In genomic region chr16:88759245-88759975, GRCh38 we compare ENCODE assay signal across 1 cellular context.
TF ChIP-seq lines count a peak whose summit lies in the region.

No MANE protein-coding gene starts in this region.

TF ChIP-seq in HepG2, 621 proteins besides CTCF, POLR2A, EP300 and RAD21 (continued from another document and continues in another):
- TF ChIP-seq ZFYVE20 (CRISPR knock-in tag; IDR thresholded peaks at IDR 0.05; ENCODE audit: borderline replicate concordance, low read depth) (no peak), SRSF1 (optimal IDR thresholded peaks at IDR 0.05; ENCODE audit: low read depth, low read length) (no peak), MLX (CRISPR knock-in tag; IDR thresholded peaks at IDR 0.05) (peak; percentile 38; the same call in 1 of the 2 replicates), ZFP82 (CRISPR knock-in tag; IDR thresholded peaks at IDR 0.05; ENCODE audit: borderline replicate concordance) (0 out of 2 replicates have a peak, but pooled peaks have one; percentile 28), ZFP91 (CRISPR knock-in tag; IDR thresholded peaks at IDR 0.05; ENCODE audit: borderline replicate concordance) (peak; percentile 83), ZNF20 (CRISPR knock-in tag; IDR thresholded peaks at IDR 0.05) (no peak), ZNF773 (CRISPR knock-in tag; IDR thresholded peaks at IDR 0.05; ENCODE audit: borderline replicate concordance) (no peak), ZHX1 (CRISPR knock-in tag; IDR thresholded peaks at IDR 0.05; ENCODE audit: low read depth) (peak; percentile 78; the same call in 1 of the 2 replicates), ZNF317 (CRISPR knock-in tag; IDR thresholded peaks at IDR 0.05) (0 out of 2 replicates have a peak, but pooled peaks have one; percentile 24), MIER2 (CRISPR knock-in tag; IDR thresholded peaks at IDR 0.05) (peak; percentile 81; the same call in 1 of the 2 replicates), CCAR2 (optimal IDR thresholded peaks at IDR 0.05; ENCODE audit: low read depth, low read length) (no peak), ZBTB20 (CRISPR knock-in tag; IDR thresholded peaks at IDR 0.05; ENCODE audit: borderline replicate concordance, low read depth) (no peak; the same call in 1 of the 2 replicates), RNF2 (conservative IDR thresholded peaks at IDR 0.05; ENCODE audit: low read depth) (no peak), ZNF639 (CRISPR knock-in tag; conservative IDR thresholded peaks at IDR 0.05) (peak; percentile 32; the same call in 1 of the 2 replicates), ATAD3A (CRISPR knock-in tag; IDR thresholded peaks at IDR 0.05) (no peak), BATF2 (CRISPR knock-in tag; IDR thresholded peaks at IDR 0.05) (no peak), ZNF335 (CRISPR knock-in tag; IDR thresholded peaks at IDR 0.05) (peak; percentile 93), DDIT3 (CRISPR knock-in tag; IDR thresholded peaks at IDR 0.05) (no peak), MBD4 (IDR thresholded peaks at IDR 0.05; ENCODE audit: borderline replicate concordance, low read length) (no peak), ZNF747 (CRISPR knock-in tag; IDR thresholded peaks at IDR 0.05; ENCODE audit: borderline replicate concordance) (peak; percentile 91), EEA1 (CRISPR knock-in tag; IDR thresholded peaks at IDR 0.05; ENCODE audit: borderline replicate concordance) (no peak; the same call in 1 of the 2 replicates), ZNF550 (CRISPR knock-in tag; IDR thresholded peaks at IDR 0.05; ENCODE audit: borderline replicate concordance) (no peak; the same call in 1 of the 2 replicates), ZBTB25 (CRISPR knock-in tag; IDR thresholded peaks at IDR 0.05) (no peak), MAFF (IDR thresholded peaks at IDR 0.05; ENCODE audit: low read depth, low read length) (no peak), MED13 (CRISPR knock-in tag; IDR thresholded peaks at IDR 0.05) (no peak), AHDC1 (CRISPR knock-in tag; IDR thresholded peaks at IDR 0.05; ENCODE audit: borderline replicate concordance) (peak; percentile 81; the same call in 1 of the 2 replicates), ZBTB21 (CRISPR knock-in tag; IDR thresholded peaks at IDR 0.05) (no peak), MED1 (CRISPR knock-in tag; IDR thresholded peaks at IDR 0.05) (peak; percentile 85), GZF1 (CRISPR knock-in tag; IDR thresholded peaks at IDR 0.05) (peak; percentile 95), ATF6 (CRISPR knock-in tag; conservative IDR thresholded peaks at IDR 0.05) (0 out of 2 replicates have a peak, but pooled peaks have one; percentile 66), PRPF4 (IDR thresholded peaks at IDR 0.05; ENCODE audit: low read depth, low read length, poor library complexity, severe bottlenecking) (no peak), ZMYM2 (CRISPR knock-in tag; IDR thresholded peaks at IDR 0.05) (peak; percentile 37; the same call in 1 of the 2 replicates), GABPA (IDR thresholded peaks at IDR 0.05; ENCODE audit: low read depth, low read length) (no peak), GABPA (CRISPR knock-in tag; IDR thresholded peaks at IDR 0.05; ENCODE audit: low read depth) (0 out of 2 replicates have a peak, but pooled peaks have one; percentile 24), SRSF9 (IDR thresholded peaks at IDR 0.05; ENCODE audit: borderline replicate concordance, insufficient read depth, low read depth, low read length, poor library complexity, severe bottlenecking) (no peak), SRY (CRISPR knock-in tag; IDR thresholded peaks at IDR 0.05) (0 out of 2 replicates have a peak, but pooled peaks have one; percentile 60), JARID2 (CRISPR knock-in tag; IDR thresholded peaks at IDR 0.05; ENCODE audit: insufficient replicate concordance) (no peak), ZNF720 (CRISPR knock-in tag; IDR thresholded peaks at IDR 0.05) (no peak), ZNF652 (CRISPR knock-in tag; IDR thresholded peaks at IDR 0.05; ENCODE audit: borderline replicate concordance, low read depth) (no peak; the same call in 1 of the 2 replicates), TBL1XR1 (IDR thresholded peaks at IDR 0.05; ENCODE audit: borderline replicate concordance, low read length, partially characterized antibody) (peak; percentile 58), ZNF784 (CRISPR knock-in tag; IDR thresholded peaks at IDR 0.05; ENCODE audit: borderline replicate concordance) (no peak), SMARCC2 (IDR thresholded peaks at IDR 0.05) (no peak), YY1 (IDR thresholded peaks at IDR 0.05; ENCODE audit: insufficient read depth, insufficient replicate concordance, low read depth, low read length) (peak; percentile 54), KLF15 (CRISPR knock-in tag; IDR thresholded peaks at IDR 0.05; ENCODE audit: borderline replicate concordance) (no peak)
